ENCODE assay signal across 1 cellular context in the genomic region with DNA sequence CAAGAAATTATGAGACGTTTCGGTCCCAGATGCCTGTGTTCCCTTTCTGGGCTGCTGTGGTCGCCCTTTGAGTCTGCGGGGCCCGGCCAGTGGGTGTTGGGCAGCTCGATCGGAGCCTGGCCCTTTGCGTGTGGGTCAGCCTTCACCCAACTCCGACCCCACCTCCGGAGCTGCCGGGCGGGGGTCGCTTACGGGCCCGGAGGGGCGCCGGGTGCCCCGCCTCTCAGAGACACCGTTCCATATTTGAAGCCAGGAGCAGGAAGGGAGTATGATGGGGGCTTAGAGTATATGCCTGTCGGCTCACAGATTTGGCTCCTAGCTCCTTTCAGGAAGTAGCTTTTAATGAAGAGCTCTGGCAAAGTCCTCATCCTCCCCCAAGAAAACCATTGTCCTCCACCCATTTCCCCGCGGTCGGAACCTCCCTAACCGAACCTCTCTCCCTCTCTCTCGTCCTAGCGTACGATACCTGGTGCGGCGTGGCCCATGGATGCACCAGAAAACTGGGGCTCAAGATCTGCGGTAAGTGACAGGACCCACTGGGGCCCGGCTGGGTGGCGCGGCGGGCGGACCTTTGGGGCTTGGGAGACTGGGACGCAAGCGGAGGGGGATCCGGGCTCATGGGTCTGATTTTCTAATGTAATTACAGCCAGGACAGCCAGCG.
TF ChIP-seq lines count a peak whose summit lies in the region.

No MANE protein-coding gene starts in this region.

TF ChIP-seq in SK-N-SH treated with all-trans-retinoic acid at 6 μM for 48 hours, 23 proteins besides CTCF, POLR2A, EP300 and RAD21 (continued from another document):
- TF ChIP-seq ZFP30 (CRISPR knock-in tag; IDR thresholded peaks at IDR 0.05): no peak
- TF ChIP-seq GLIS3 (CRISPR knock-in tag; IDR thresholded peaks at IDR 0.05): no peak
- no peak for TF ChIP-seq ZFP3 (CRISPR knock-in tag; IDR thresholded peaks at IDR 0.05)
- no peak for TF ChIP-seq SNAI2 (CRISPR knock-in tag; IDR thresholded peaks at IDR 0.05)
- TF ChIP-seq POU6F1 (CRISPR knock-in tag; IDR thresholded peaks at IDR 0.05; ENCODE audit: borderline replicate concordance, low read depth): no peak
- TF ChIP-seq ZNF8 (CRISPR knock-in tag; IDR thresholded peaks at IDR 0.05): no peak
- no peak for TF ChIP-seq TSHZ2 (CRISPR knock-in tag; IDR thresholded peaks at IDR 0.05)
- TF ChIP-seq PPARA (CRISPR knock-in tag; IDR thresholded peaks at IDR 0.05; ENCODE audit: borderline replicate concordance): no peak
- TF ChIP-seq ZNF565 (CRISPR knock-in tag; conservative IDR thresholded peaks at IDR 0.05; ENCODE audit: low read depth): no peak
- TF ChIP-seq ZC3H10 (CRISPR knock-in tag; IDR thresholded peaks at IDR 0.05): no peak
- TF ChIP-seq PATZ1 (CRISPR knock-in tag; IDR thresholded peaks at IDR 0.05; ENCODE audit: borderline replicate concordance): no peak
TF ChIP-seq in SK-N-SH treated with all-trans-retinoic acid at 6 μM for 48 hours: peak in this region for 0.
